ENCODE assay signal across 1 cellular context in the genomic region with DNA sequence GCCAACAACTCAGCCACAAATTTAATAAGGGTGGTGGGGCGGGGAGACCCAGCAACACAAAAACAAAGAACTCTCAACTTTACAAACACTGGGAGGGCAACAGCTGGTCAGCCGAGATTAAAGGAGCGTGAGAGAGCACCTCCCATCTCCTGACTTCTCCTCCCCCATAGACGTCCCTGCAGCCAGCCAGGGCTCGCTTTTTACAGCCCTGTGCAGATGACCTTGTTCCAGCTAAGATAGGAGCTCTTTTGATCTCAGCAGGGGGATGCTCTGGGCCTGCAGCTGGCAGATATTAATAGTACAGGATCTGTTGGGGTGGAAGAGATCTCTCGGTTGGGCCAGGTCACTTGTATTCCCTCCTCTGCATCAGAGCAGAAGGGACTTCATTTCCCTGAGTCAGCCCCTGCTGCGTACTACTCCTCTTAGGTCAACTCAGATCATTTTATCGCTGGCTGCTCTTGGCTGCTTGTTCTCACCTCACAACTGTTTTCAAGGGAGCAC.
TF ChIP-seq lines count a peak whose summit lies in the region.

No MANE protein-coding gene starts in this region.

TF ChIP-seq in HepG2, 621 proteins besides CTCF, POLR2A, EP300 and RAD21 (continued from another document and continues in another):
- TF ChIP-seq MAZ (IDR thresholded peaks at IDR 0.05; ENCODE audit: borderline replicate concordance, low read depth, low read length) = 0 out of 2 replicates have a peak, but pooled peaks have one; percentile 21
- TF ChIP-seq MAZ (CRISPR knock-in tag; IDR thresholded peaks at IDR 0.05; ENCODE audit: low read depth) = no peak
- peak; percentile 62; the same call in 1 of the 2 replicates for TF ChIP-seq KAT7 (CRISPR knock-in tag; IDR thresholded peaks at IDR 0.05; ENCODE audit: borderline replicate concordance)
- no peak for TF ChIP-seq AKAP8 (CRISPR knock-in tag; IDR thresholded peaks at IDR 0.05)
- TF ChIP-seq ZNF883 (CRISPR knock-in tag; IDR thresholded peaks at IDR 0.05; ENCODE audit: not compliant biosample characterization) = no peak
- TF ChIP-seq SP140L (CRISPR knock-in tag; IDR thresholded peaks at IDR 0.05; ENCODE audit: borderline replicate concordance) = no peak
- no peak for TF ChIP-seq ZNF839 (CRISPR knock-in tag; IDR thresholded peaks at IDR 0.05; ENCODE audit: borderline replicate concordance)
- no peak for TF ChIP-seq ZFX (CRISPR knock-in tag; IDR thresholded peaks at IDR 0.05; ENCODE audit: low read depth)
- no peak for TF ChIP-seq CHD2 (IDR thresholded peaks at IDR 0.05; ENCODE audit: low read depth, low read length)
- no peak for TF ChIP-seq SRF (IDR thresholded peaks at IDR 0.05; ENCODE audit: low read depth, low read length)
- TF ChIP-seq MAFF (IDR thresholded peaks at IDR 0.05; ENCODE audit: low read depth, low read length) = 0 out of 2 replicates have a peak, but pooled peaks have one; percentile 37
- no peak for TF ChIP-seq ZNF350 (CRISPR knock-in tag; IDR thresholded peaks at IDR 0.05; ENCODE audit: borderline replicate concordance, low read depth)
- no peak for TF ChIP-seq EEA1 (CRISPR knock-in tag; IDR thresholded peaks at IDR 0.05; ENCODE audit: borderline replicate concordance)
- no peak for TF ChIP-seq NR1H2 (CRISPR knock-in tag; IDR thresholded peaks at IDR 0.05; ENCODE audit: borderline replicate concordance, low read depth)
- TF ChIP-seq ZNF747 (CRISPR knock-in tag; IDR thresholded peaks at IDR 0.05; ENCODE audit: borderline replicate concordance) = no peak
- TF ChIP-seq, protein P1, sequence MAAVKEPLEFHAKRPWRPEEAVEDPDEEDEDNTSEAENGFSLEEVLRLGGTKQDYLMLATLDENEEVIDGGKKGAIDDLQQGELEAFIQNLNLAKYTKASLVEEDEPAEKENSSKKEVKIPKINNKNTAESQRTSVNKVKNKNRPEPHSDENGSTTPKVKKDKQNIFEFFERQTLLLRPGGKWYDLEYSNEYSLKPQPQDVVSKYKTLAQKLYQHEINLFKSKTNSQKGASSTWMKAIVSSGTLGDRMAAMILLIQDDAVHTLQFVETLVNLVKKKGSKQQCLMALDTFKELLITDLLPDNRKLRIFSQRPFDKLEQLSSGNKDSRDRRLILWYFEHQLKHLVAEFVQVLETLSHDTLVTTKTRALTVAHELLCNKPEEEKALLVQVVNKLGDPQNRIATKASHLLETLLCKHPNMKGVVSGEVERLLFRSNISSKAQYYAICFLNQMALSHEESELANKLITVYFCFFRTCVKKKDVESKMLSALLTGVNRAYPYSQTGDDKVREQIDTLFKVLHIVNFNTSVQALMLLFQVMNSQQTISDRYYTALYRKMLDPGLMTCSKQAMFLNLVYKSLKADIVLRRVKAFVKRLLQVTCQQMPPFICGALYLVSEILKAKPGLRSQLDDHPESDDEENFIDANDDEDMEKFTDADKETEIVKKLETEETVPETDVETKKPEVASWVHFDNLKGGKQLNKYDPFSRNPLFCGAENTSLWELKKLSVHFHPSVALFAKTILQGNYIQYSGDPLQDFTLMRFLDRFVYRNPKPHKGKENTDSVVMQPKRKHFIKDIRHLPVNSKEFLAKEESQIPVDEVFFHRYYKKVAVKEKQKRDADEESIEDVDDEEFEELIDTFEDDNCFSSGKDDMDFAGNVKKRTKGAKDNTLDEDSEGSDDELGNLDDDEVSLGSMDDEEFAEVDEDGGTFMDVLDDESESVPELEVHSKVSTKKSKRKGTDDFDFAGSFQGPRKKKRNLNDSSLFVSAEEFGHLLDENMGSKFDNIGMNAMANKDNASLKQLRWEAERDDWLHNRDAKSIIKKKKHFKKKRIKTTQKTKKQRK (IDR thresholded peaks at IDR 0.05; ENCODE audit: low read length) = no peak
- TF ChIP-seq ARHGAP35 (CRISPR knock-in tag; IDR thresholded peaks at IDR 0.05; ENCODE audit: borderline replicate concordance) = no peak
- TF ChIP-seq RBM22 (optimal IDR thresholded peaks at IDR 0.05; ENCODE audit: low read length) = no peak
- no peak for TF ChIP-seq NBN (conservative IDR thresholded peaks at IDR 0.05)
- TF ChIP-seq ZNF558 (CRISPR knock-in tag; IDR thresholded peaks at IDR 0.05; ENCODE audit: borderline replicate concordance) = no peak
- no peak for TF ChIP-seq MIER2 (CRISPR knock-in tag; IDR thresholded peaks at IDR 0.05)
- TF ChIP-seq KIAA2018 (CRISPR knock-in tag; IDR thresholded peaks at IDR 0.05; ENCODE audit: borderline replicate concordance) = no peak
- TF ChIP-seq SAFB2 (CRISPR knock-in tag; IDR thresholded peaks at IDR 0.05; ENCODE audit: borderline replicate concordance, low read depth) = no peak
- TF ChIP-seq ZNF713 (CRISPR knock-in tag; IDR thresholded peaks at IDR 0.05) = no peak
- no peak for TF ChIP-seq ZNF652 (CRISPR knock-in tag; IDR thresholded peaks at IDR 0.05; ENCODE audit: borderline replicate concordance, low read depth)
- TF ChIP-seq MTF2 (CRISPR knock-in tag; IDR thresholded peaks at IDR 0.05; ENCODE audit: borderline replicate concordance) = no peak
- no peak for TF ChIP-seq ZNF496 (CRISPR knock-in tag; IDR thresholded peaks at IDR 0.05; ENCODE audit: insufficient replicate concordance)
- TF ChIP-seq RARG (CRISPR knock-in tag; IDR thresholded peaks at IDR 0.05; ENCODE audit: low read depth) = no peak
- TF ChIP-seq SMC3 (IDR thresholded peaks at IDR 0.05; ENCODE audit: low read length) = peak; percentile 1; the same call in 1 of the 2 replicates
- TF ChIP-seq ZNF775 (CRISPR knock-in tag; IDR thresholded peaks at IDR 0.05; ENCODE audit: borderline replicate concordance) = no peak
- TF ChIP-seq, protein P2, sequence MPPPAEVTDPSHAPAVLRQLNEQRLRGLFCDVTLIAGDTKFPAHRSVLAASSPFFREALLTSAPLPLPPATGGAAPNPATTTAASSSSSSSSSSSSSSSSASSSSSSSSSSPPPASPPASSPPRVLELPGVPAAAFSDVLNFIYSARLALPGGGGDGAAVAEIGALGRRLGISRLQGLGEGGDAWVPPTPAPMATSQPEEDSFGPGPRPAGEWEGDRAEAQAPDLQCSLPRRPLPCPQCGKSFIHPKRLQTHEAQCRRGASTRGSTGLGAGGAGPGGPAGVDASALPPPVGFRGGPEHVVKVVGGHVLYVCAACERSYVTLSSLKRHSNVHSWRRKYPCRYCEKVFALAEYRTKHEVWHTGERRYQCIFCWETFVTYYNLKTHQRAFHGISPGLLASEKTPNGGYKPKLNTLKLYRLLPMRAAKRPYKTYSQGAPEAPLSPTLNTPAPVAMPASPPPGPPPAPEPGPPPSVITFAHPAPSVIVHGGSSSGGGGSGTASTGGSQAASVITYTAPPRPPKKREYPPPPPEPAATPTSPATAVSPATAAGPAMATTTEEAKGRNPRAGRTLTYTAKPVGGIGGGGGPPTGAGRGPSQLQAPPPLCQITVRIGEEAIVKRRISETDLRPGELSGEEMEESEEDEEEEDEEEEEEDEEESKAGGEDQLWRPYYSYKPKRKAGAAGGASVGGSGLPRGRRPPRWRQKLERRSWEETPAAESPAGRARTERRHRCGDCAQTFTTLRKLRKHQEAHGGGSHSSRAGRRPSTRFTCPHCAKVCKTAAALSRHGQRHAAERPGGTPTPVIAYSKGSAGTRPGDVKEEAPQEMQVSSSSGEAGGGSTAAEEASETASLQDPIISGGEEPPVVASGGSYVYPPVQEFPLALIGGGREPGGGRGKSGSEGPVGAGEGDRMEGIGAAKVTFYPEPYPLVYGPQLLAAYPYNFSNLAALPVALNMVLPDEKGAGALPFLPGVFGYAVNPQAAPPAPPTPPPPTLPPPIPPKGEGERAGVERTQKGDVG (CRISPR knock-in tag; IDR thresholded peaks at IDR 0.05; ENCODE audit: borderline replicate concordance) = no peak
- TF ChIP-seq ZSCAN12 (CRISPR knock-in tag; IDR thresholded peaks at IDR 0.05) = no peak
- TF ChIP-seq ZMAT3 (CRISPR knock-in tag; conservative IDR thresholded peaks at IDR 0.05) = no peak
- peak; percentile 80; the same call in 1 of the 2 replicates for TF ChIP-seq AHDC1 (CRISPR knock-in tag; IDR thresholded peaks at IDR 0.05; ENCODE audit: borderline replicate concordance)
- no peak for TF ChIP-seq ZNF724P (CRISPR knock-in tag; IDR thresholded peaks at IDR 0.05; ENCODE audit: borderline replicate concordance)
- no peak for TF ChIP-seq ZNF547 (CRISPR knock-in tag; IDR thresholded peaks at IDR 0.05)
- peak; percentile 82; the same call in 1 of the 2 replicates for TF ChIP-seq RXRA (CRISPR knock-in tag; IDR thresholded peaks at IDR 0.05)
- no peak for TF ChIP-seq ZNF605 (CRISPR knock-in tag; IDR thresholded peaks at IDR 0.05)
